In genomic region chr11:12066799-12067508, GRCh38 we compare ENCODE assay signal across 8 cellular contexts. TPM values are rescaled to one million over a fixed set of nuclear protein-coding genes. Genes with fewer than 3 reads are reported as not detected.
DNase-seq lines count a peak whose midpoint lies in the region; ATAC-seq and TF ChIP-seq lines count a peak whose summit lies in the region.

No MANE protein-coding gene starts in this region.

- H3K23ac ChIP-seq in mesenchymal stem cell (ENCODE audit: low read length in 2 of 2) = no peak overlapping the region

- no peak overlapping the region for H4K8ac ChIP-seq in mesenchymal stem cell (ENCODE audit: low read length)

- WGBS in body of pancreas, 2 donors = 55 to 63% methylated on average over 8 of the region's 8 CpGs
- 9% methylated on average over 4 of the region's 8 CpGs for WGBS in mesenchymal stem cell

- DNase-seq in AG10803 (ENCODE audit: low read depth) = peak; percentile 88
- peak; percentile 75 for DNase-seq in LNCaP clone FGC (ENCODE audit: low read depth)
- DNase-seq in body of pancreas = peak in 1 of 4 donors; percentile 31
- peak; percentile 84 for DNase-seq in mesenchymal stem cell
- no peak for DNase-seq in RKO (ENCODE audit: low spot score)

- H3K36me3 ChIP-seq in body of pancreas (replicated peaks in 1 of 2; ENCODE audit: insufficient read depth in 1 of 2, low read depth in 2 of 2) = no peaks in the 10 kb centered on the region
- H3K36me3 ChIP-seq in mesenchymal stem cell (ENCODE audit: control insufficient read depth in 1 of 2, insufficient read depth in 2 of 2, low read depth in 1 of 2, low read length in 2 of 2) = no peaks in the 10 kb centered on the region

- peak overlapping the region; percentile 15 for H2BK15ac ChIP-seq in mesenchymal stem cell (ENCODE audit: low read depth, poor library complexity, severe bottlenecking)

- H3K9me3 ChIP-seq in body of pancreas = no peaks in the 10 kb centered on the region
- peaks cover 3% of the 10 kb centered on the region for H3K9me3 ChIP-seq in mesenchymal stem cell (ENCODE audit: control insufficient read depth, low read length)

- no peaks in the 10 kb centered on the region for H3K27me3 ChIP-seq in body of pancreas
- no peaks in the 10 kb centered on the region for H3K27me3 ChIP-seq in mesenchymal stem cell (ENCODE audit: control insufficient read depth in 1 of 2, insufficient read depth in 1 of 2, low read length in 2 of 2)

- peak overlapping the region; percentile 33 for H2BK5ac ChIP-seq in mesenchymal stem cell (ENCODE audit: low read depth, low read length, poor library complexity, severe bottlenecking)

- peak overlapping the region; percentile 22 for H3K9ac ChIP-seq in mesenchymal stem cell (ENCODE audit: low read length)

- no peak overlapping the region for H2AFZ ChIP-seq in mesenchymal stem cell (ENCODE audit: low read depth, low read length)

- no peaks in the 10 kb centered on the region for H3K79me1 ChIP-seq in mesenchymal stem cell (replicated peaks; ENCODE audit: low read length, poor library complexity, severe bottlenecking)

- no peak overlapping the region for H4K91ac ChIP-seq in mesenchymal stem cell (ENCODE audit: low read length)

- peak overlapping the region; percentile 7 to 80 for H3K18ac ChIP-seq in mesenchymal stem cell (ENCODE audit: low read depth in 1 of 2, low read length in 2 of 2)

- H3K14ac ChIP-seq in mesenchymal stem cell (ENCODE audit: low read length in 2 of 2) = no peak overlapping the region

- H3K4me3 ChIP-seq in AG10803 (ENCODE audit: low read length) (no peak overlapping the region), LNCaP clone FGC (ENCODE audit: low read depth, low read length) (no peak overlapping the region), body of pancreas (no peak overlapping the region), mesenchymal stem cell (ENCODE audit: insufficient read depth in 1 of 2, low read depth in 1 of 2, low read length in 2 of 2) (no peak overlapping the region)

- H3K27ac ChIP-seq in body of pancreas (peak overlapping the region in 2 of 4 donors; percentile 14 to 59), mesenchymal stem cell (ENCODE audit: low read length, poor library complexity, severe bottlenecking) (peak overlapping the region; percentile 86)

- intact Hi-C loops in body of pancreas (cut with DNase I) = no loop called here

- peak; percentile 22 for ATAC-seq in body of pancreas
- ATAC-seq in HG03565 (IDR thresholded peaks at IDR 0.05; ENCODE audit: unreplicated experiment) = no peak
- no peak for ATAC-seq in HG02970 (IDR thresholded peaks at IDR 0.05; ENCODE audit: low FRiP score, unreplicated experiment)
- no peak for ATAC-seq in HG02571 (IDR thresholded peaks at IDR 0.05; ENCODE audit: unreplicated experiment)

- H3K4me2 ChIP-seq in mesenchymal stem cell (ENCODE audit: low read length, poor library complexity, severe bottlenecking) = peak overlapping the region; percentile 10

- TF ChIP-seq CTCF in AG10803 (conservative IDR thresholded peaks at IDR 0.05; ENCODE audit: low read length) (no peak), LNCaP clone FGC (IDR thresholded peaks at IDR 0.05; ENCODE audit: control insufficient read depth, extremely low read depth, insufficient read depth) (no peak), body of pancreas (IDR thresholded peaks at IDR 0.05) (no peak)

- H2AK5ac ChIP-seq in mesenchymal stem cell (ENCODE audit: low read length, severe bottlenecking) = no peak overlapping the region

- H3K4ac ChIP-seq in mesenchymal stem cell (ENCODE audit: low read depth in 1 of 2, low read length in 2 of 2) = peak overlapping the region in 1 of 2 experiments; percentile 19

- H3K4me1 ChIP-seq in body of pancreas (peaks cover 11% of the 10 kb centered on the region), mesenchymal stem cell (ENCODE audit: control insufficient read depth, insufficient read depth, low read depth, low read length) (peaks cover 25% of the 10 kb centered on the region)

- H2BK120ac ChIP-seq in mesenchymal stem cell (ENCODE audit: low read depth, low read length) = peak overlapping the region; percentile 56

- TF ChIP-seq POLR2A in body of pancreas (IDR thresholded peaks at IDR 0.05) = no peak

- peak overlapping the region; percentile 41 to 89 for H2BK12ac ChIP-seq in mesenchymal stem cell (ENCODE audit: low read length in 2 of 2)

RNA-seq across cellular contexts. Expression of gene MICAL2, which starts 43.4 kb away (rescaled TPM):
- total RNA-seq in body of pancreas = 10 to 100 TPM; 16.6 to 24.4 TPM
- 96.9 TPM for polyA plus RNA-seq in mesenchymal stem cell (2013, experiment 1 of 2)
- 100 TPM for polyA plus RNA-seq in mesenchymal stem cell (2013, experiment 2 of 2)

RNA-seq across cellular contexts. Expression of gene DKK3, which starts 58.5 kb away (rescaled TPM):
- 10 to 100 TPM; 14.5 to 25.9 TPM for total RNA-seq in body of pancreas
- polyA plus RNA-seq in mesenchymal stem cell (2013, experiment 1 of 2) = 686 TPM
- 701 TPM for polyA plus RNA-seq in mesenchymal stem cell (2013, experiment 2 of 2)
